8 cellular contexts compared by ENCODE assay signal in genomic region chrX:125791781-125792180, GRCh38.
"Had no signal": no experiment of that assay in that cellular context is flagged by ENCODE, and none has a peak within 500 bp of the region (broad histone marks: within the 10 kb centered on the region; RNA-seq: fewer than 3 reads in every experiment).

No MANE protein-coding gene starts in this region.

- DNase-seq: GM23248, GOT3, H7, HFFc6, KG1 had no signal

- H3K4me3 ChIP-seq: GM23248, HAP-1 had no signal

- H3K9ac ChIP-seq: GM23248 had no signal

- H2AFZ ChIP-seq: GM23248 had no signal

- H3K27ac ChIP-seq: GM23248, HL-60 had no signal

- H3K36me3 ChIP-seq: HAP-1 had no signal

- H3K9me3 ChIP-seq: HAP-1 had no signal

- ATAC-seq: HCT116 had no signal
